Comparison of ENCODE assay signal across 14 cellular contexts in the genomic region with DNA sequence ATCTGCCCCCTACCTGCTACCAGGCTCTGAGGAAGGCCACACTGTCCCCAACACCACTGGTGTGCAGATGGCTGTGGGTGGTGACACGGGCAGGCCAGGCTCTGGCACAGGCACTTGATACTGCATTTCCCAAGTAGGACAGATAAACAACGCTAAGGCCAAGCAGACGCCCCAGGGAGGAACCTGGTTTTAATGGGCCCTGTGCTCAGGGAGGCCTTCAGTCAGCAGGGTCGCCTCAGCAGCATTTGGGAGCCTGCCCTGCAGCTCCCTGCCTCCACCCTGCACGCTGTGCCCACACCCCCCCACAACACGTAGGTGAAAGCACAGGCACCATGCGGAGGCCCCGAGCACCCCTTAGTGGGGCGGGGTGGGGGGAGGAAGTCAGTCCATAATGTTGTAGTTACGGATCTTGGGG. TPM values are rescaled to one million over a fixed set of nuclear protein-coding genes. Genes with fewer than 3 reads are reported as not detected.
DNase-seq lines count a peak whose midpoint lies in the region; ATAC-seq and TF ChIP-seq lines count a peak whose summit lies in the region.
"Had no signal": no experiment of that assay in that cellular context is flagged by ENCODE, and none has a peak within 500 bp of the region (broad histone marks: within the 10 kb centered on the region; RNA-seq: fewer than 3 reads in every experiment).

No MANE protein-coding gene starts in this region.

- peaks cover 13% of the 10 kb centered on the region for H3K4me1 Mint-ChIP-seq in CD8-positive, alpha-beta T cell (ENCODE audit: low read depth)

- H3K9me2 ChIP-seq in PC-3 (replicated peaks; ENCODE audit: low read length), result no peaks in the 10 kb centered on the region

- peaks cover under 1% of the 10 kb centered on the region for H3K36me3 Mint-ChIP-seq in CD8-positive, alpha-beta T cell

- DNase-seq in CD8-positive, alpha-beta T cell, result no peak
- DNase-seq in HT-29 (ENCODE audit: low spot score) (peak; percentile 31), psoas muscle (peak; percentile 22 to 61), PC-3 (no peak), T-helper 2 cell (no peak)
- DNase-seq: activated CD4-positive, alpha-beta T cell treated with anti-CD3 and anti-CD28 coated beads for 36 hours; activated naive CD4-positive, alpha-beta T cell treated with anti-CD3 and anti-CD28 coated beads, Interleukin-2, amount 50 U/mL, for 16 hours; NCI-H524; occipital lobe; stimulated activated naive CD4-positive, alpha-beta T cell had no signal

- no peaks in the 10 kb centered on the region for H3K36me3 ChIP-seq in CD8-positive, alpha-beta T cell (ENCODE audit: insufficient read depth, low read length)
- H3K36me3 ChIP-seq in psoas muscle (ENCODE audit: insufficient read depth in 1 of 2, low read depth in 1 of 2) (peaks cover 0 to 4% of the 10 kb centered on the region in 2 donors), PC-3 (ENCODE audit: low read depth, low read length) (peaks cover 1% of the 10 kb centered on the region; the same call in 1 of the 2 replicates)
- H3K36me3 ChIP-seq: gastroesophageal sphincter had no signal

- POLR2A ChIA-PET in CD8-positive, alpha-beta T cell (lab: Charles Lee), result no interaction called here
- POLR2A ChIA-PET in PC-3 (lab: Charles Lee; ENCODE audit: unreplicated experiment), result no interaction called here

- no TSS peak for BruUV-seq in PC-3 (replicated peaks; lab: Mats Ljungman, UMichigan)

- peaks cover 32% of the 10 kb centered on the region for H3K4me1 ChIP-seq in CD8-positive, alpha-beta T cell (ENCODE audit: insufficient read depth, low read length)
- H3K4me1 ChIP-seq in psoas muscle, result peaks cover 47% of the 10 kb centered on the region
- H3K4me1 ChIP-seq in PC-3 (ENCODE audit: insufficient read depth, low read length), result peaks cover 32% of the 10 kb centered on the region

- no peak overlapping the region for H3K27ac ChIP-seq in CD8-positive, alpha-beta T cell (ENCODE audit: low read depth, low read length)
- H3K27ac ChIP-seq in cingulate gyrus (ENCODE audit: low read depth, low read length), result peak overlapping the region; percentile 47
- H3K27ac ChIP-seq in psoas muscle, result peak overlapping the region; percentile 97
- H3K27ac ChIP-seq in PC-3 (ENCODE audit: low read length), result no peak overlapping the region

- no peaks in the 10 kb centered on the region for H3K27me3 ChIP-seq in CD8-positive, alpha-beta T cell (ENCODE audit: insufficient read depth, low read length)
- H3K27me3 ChIP-seq in psoas muscle (ENCODE audit: insufficient read depth in 3 of 3, low read length in 2 of 3) (no peaks in the 10 kb centered on the region), PC-3 (ENCODE audit: low read length) (no peaks in the 10 kb centered on the region)
- H3K27me3 ChIP-seq: gastroesophageal sphincter had no signal

- H3K4me3 ChIP-seq in CD8-positive, alpha-beta T cell (ENCODE audit: low read depth, low read length), result no peak overlapping the region
- H3K4me3 ChIP-seq in psoas muscle (no peak overlapping the region), PC-3 (ENCODE audit: low read length) (no peak overlapping the region)
- H3K4me3 ChIP-seq: gastroesophageal sphincter had no signal

- H3K9ac ChIP-seq in PC-3 (ENCODE audit: low read length), result no peak overlapping the region

- no peak overlapping the region for H2AFZ ChIP-seq in PC-3 (ENCODE audit: low read length)

- no peaks in the 10 kb centered on the region for H3K27me3 Mint-ChIP-seq in CD8-positive, alpha-beta T cell (ENCODE audit: low read depth)
- H3K27me3 Mint-ChIP-seq: activated CD4-positive, alpha-beta T cell treated with anti-CD3 and anti-CD28 coated beads for 36 hours had no signal

- H3K9me3 ChIP-seq in CD8-positive, alpha-beta T cell (ENCODE audit: low read length), result no peaks in the 10 kb centered on the region
- H3K9me3 ChIP-seq in psoas muscle, result no peaks in the 10 kb centered on the region
- no peaks in the 10 kb centered on the region for H3K9me3 ChIP-seq in PC-3 (ENCODE audit: low read length)
- H3K9me3 ChIP-seq: gastroesophageal sphincter had no signal

- intact Hi-C loops in CD8-positive, alpha-beta T cell (cut with DNase I, micrococcal nuclease), result no loop called here
- intact Hi-C loops in psoas muscle (cut with DNase I) (loop anchor here in 1 of 2 donors (5.0 kb wide), 1 partner anchor 69 kb away; a partner anchor contains a TSS), PC-3 (cut with micrococcal nuclease) (no loop called here)

- H3K27ac Mint-ChIP-seq in CD8-positive, alpha-beta T cell, result peak overlapping the region; percentile 72

- H4K20me1 ChIP-seq in PC-3 (ENCODE audit: low read length), result peaks cover 9% of the 10 kb centered on the region

- H3K4me2 ChIP-seq in PC-3 (ENCODE audit: low read length), result no peak overlapping the region

- no peaks in the 10 kb centered on the region for H3K9me3 Mint-ChIP-seq in CD8-positive, alpha-beta T cell

- H3F3A ChIP-seq in PC-3 (ENCODE audit: low read length, unreplicated experiment), result no peaks in the 10 kb centered on the region

- ATAC-seq in CD8-positive, alpha-beta T cell, result no peak
- ATAC-seq in psoas muscle (peak in 1 of 4 donors; percentile 15), PC-3 (no peak), HG03039 (IDR thresholded peaks at IDR 0.05; ENCODE audit: unreplicated experiment) (no peak)
- ATAC-seq: activated CD4-positive, alpha-beta T cell treated with anti-CD3 and anti-CD28 coated beads for 36 hours; gastroesophageal sphincter; left colon had no signal

- WGBS in psoas muscle, 3 donors, result 48 to 66% (median 56%) methylated on average over 10 of the region's 10 CpGs

- H3K79me2 ChIP-seq in PC-3 (ENCODE audit: low read length), result peaks cover 26% of the 10 kb centered on the region

- TF ChIP-seq CTCF in CD8-positive, alpha-beta T cell (IDR thresholded peaks at IDR 0.05), result no peak
- TF ChIP-seq CTCF in psoas muscle (IDR thresholded peaks at IDR 0.05), result no peak
- TF ChIP-seq CTCF in PC-3 (conservative IDR thresholded peaks at IDR 0.05; ENCODE audit: low read depth, low read length), result no peak

- CTCF ChIA-PET in CD8-positive, alpha-beta T cell (lab: Charles Lee), result no interaction called here
- CTCF ChIA-PET in PC-3 (lab: Charles Lee), result no interaction called here

- peak overlapping the region; percentile 22 for H3K4me3 Mint-ChIP-seq in CD8-positive, alpha-beta T cell
- H3K4me3 Mint-ChIP-seq: activated CD4-positive, alpha-beta T cell treated with anti-CD3 and anti-CD28 coated beads for 36 hours had no signal

RNA-seq across cellular contexts. Expression of a gene that starts 3.3 kb away (rescaled TPM):
- total RNA-seq in CD8-positive, alpha-beta T cell, result 100 to 1,000 TPM; 245 to 263 TPM
- total RNA-seq in HT-29 (2014; rRNA removed; shearing (Covaris generic)), result 477 and 592 TPM in 2 replicates
- total RNA-seq in psoas muscle, result 10 to 100 TPM; 17.2 to 37.3 (median 23.4) TPM
- polyA plus RNA-seq in psoas muscle, result 10 to 100 TPM in 2 of 3 donors, 1 to 10 TPM in 1; 8.9 to 26.5 (median 12.0) TPM
- total RNA-seq in PC-3 (2014; rRNA removed), result 269 and 364 TPM in 2 replicates

RNA-seq across cellular contexts. Expression of a gene that starts 35.7 kb away (rescaled TPM):
- total RNA-seq in CD8-positive, alpha-beta T cell, result 100 to 1,000 TPM; 159 to 174 TPM
- total RNA-seq in HT-29 (2014; rRNA removed; shearing (Covaris generic)), result 320 and 339 TPM in 2 replicates
- total RNA-seq in psoas muscle (100 to 1,000 TPM in 3 of 4 donors, 10 to 100 TPM in 1; 72.6 to 136 (median 104) TPM), PC-3 (2014; rRNA removed) (205 and 262 TPM in 2 replicates)
- polyA plus RNA-seq in psoas muscle, result 100 to 1,000 TPM; 117 to 170 (median 133) TPM

RNA-seq across cellular contexts. Expression of a gene that starts 49.6 kb away (rescaled TPM):
- 10 to 100 TPM; 72.0 to 72.8 TPM for total RNA-seq in CD8-positive, alpha-beta T cell
- total RNA-seq in HT-29 (2014; rRNA removed; shearing (Covaris generic)), result 281 and 295 TPM in 2 replicates
- total RNA-seq in psoas muscle (100 to 1,000 TPM in 2 of 4 donors, 10 to 100 TPM in 2; 89.8 to 112 (median 97.7) TPM), PC-3 (2014; rRNA removed) (240 and 287 TPM in 2 replicates)
- polyA plus RNA-seq in psoas muscle, result 100 to 1,000 TPM in 2 of 3 donors, 10 to 100 TPM in 1; 87.1 to 114 (median 104) TPM

RNA-seq across cellular contexts. Expression of a gene that starts 49.7 kb away (rescaled TPM):
- total RNA-seq in CD8-positive, alpha-beta T cell, result 10 to 100 TPM; 26.2 to 27.2 TPM
- 49.5 and 52.6 TPM in 2 replicates for total RNA-seq in HT-29 (2014; rRNA removed; shearing (Covaris generic))
- total RNA-seq in psoas muscle (10 to 100 TPM; 27.1 to 37.3 (median 29.3) TPM), PC-3 (2014; rRNA removed) (46.7 and 46.8 TPM in 2 replicates)
- 10 to 100 TPM; 31.0 to 40.7 (median 37.3) TPM for polyA plus RNA-seq in psoas muscle

Comparison
In these comparisons a context has a peak if more than half of its experiments do, and no peak if none do; other contexts are left out.
1. DNase-seq: peak in HT-29 (single experiment) and psoas muscle (2 of 2); none in CD8-positive, alpha-beta T cell (0 of 7), PC-3 (single experiment) and T-helper 2 cell (0 of 5).
2. H3K27ac ChIP-seq: peak in cingulate gyrus (single experiment) and psoas muscle (single experiment); none in CD8-positive, alpha-beta T cell (single experiment) and PC-3 (single experiment).